ENCODE assay signal across 16 cellular contexts in genomic region chr17:77003699-77004098, GRCh38.
DNase-seq lines count a peak whose midpoint lies in the region; ATAC-seq, FAIRE-seq and TF ChIP-seq lines count a peak whose summit lies in the region.
"Had no signal": no experiment of that assay in that cellular context is flagged by ENCODE, and none has a peak within 500 bp of the region (broad histone marks: within the 10 kb centered on the region; RNA-seq: fewer than 3 reads in every experiment).

No MANE protein-coding gene starts in this region.

- no peak for TF ChIP-seq RAD21 in GM12878 (IDR thresholded peaks at IDR 0.05; ENCODE audit: insufficient read depth, low read depth, low read length)

- no peaks in the 10 kb centered on the region for H3K27me3 ChIP-seq in PC-3 (ENCODE audit: low read length)
- no peaks in the 10 kb centered on the region for H3K27me3 ChIP-seq in GM12878 (replicated peaks in 1 of 2; ENCODE audit: control insufficient read depth in 2 of 2, insufficient read depth in 2 of 2, low read length in 1 of 2)
- H3K27me3 ChIP-seq: BLaER1 had no signal

- H3K36me3 ChIP-seq in PC-3 (ENCODE audit: low read depth, low read length), result no peaks in the 10 kb centered on the region
- no peaks in the 10 kb centered on the region for H3K36me3 ChIP-seq in GM12878 (ENCODE audit: control insufficient read depth in 2 of 2, insufficient read depth in 2 of 2, low read length in 1 of 2)
- H3K36me3 ChIP-seq: BLaER1 had no signal

- BruUV-seq in PC-3 (replicated peaks; lab: Mats Ljungman, UMichigan) (no TSS peak), GM12878 (replicated peaks; lab: Mats Ljungman, UMichigan) (no TSS peak)

- SMC1A ChIA-PET in GM12878 (lab: Charles Lee; ENCODE audit: uncharacterized antibody, unreplicated experiment), result interaction anchor here (1.0 to 1.1 kb wide), 2 partner anchors 9 to 33 kb away, joined by 3 read pairs; no protein-coding TSS in a partner anchor

- RAD21 ChIA-PET in GM12878 (lab: Charles Lee; ENCODE audit: unreplicated experiment), result no interaction called here

- no peak overlapping the region for H3K27ac ChIP-seq in PC-3 (ENCODE audit: low read length)
- H3K27ac ChIP-seq in GM12878 (ENCODE audit: control insufficient read depth, insufficient read depth), result no peak overlapping the region
- H3K27ac ChIP-seq: BLaER1 had no signal

- H3K79me2 ChIP-seq in PC-3 (ENCODE audit: low read length), result no peaks in the 10 kb centered on the region
- H3K79me2 ChIP-seq in GM12878 (ENCODE audit: control insufficient read depth, insufficient read depth, low read length), result no peaks in the 10 kb centered on the region

- in situ Hi-C loops in GM12878 (cut with MboI), result no loop called here

- H2AFZ ChIP-seq in PC-3 (ENCODE audit: low read length) (no peak overlapping the region), GM12878 (ENCODE audit: control insufficient read depth, low read depth, low read length) (no peak overlapping the region)
- H2AFZ ChIP-seq: GM23338 had no signal

- DNase-seq in ELR (ENCODE audit: low read depth) (peak; percentile 66), PC-3 (peak; percentile 29), GM12878 (ENCODE audit: low read depth, low spot score) (no peak), midbrain (lab: John Stamatoyannopoulos, UW) (no peak), A172 (ENCODE audit: low spot score) (no peak), foreskin fibroblast (no peak)
- DNase-seq in stimulated activated CD4-positive, alpha-beta T cell treated with anti-CD3 and anti-CD28 coated beads, Interleukin-1b, Interleukin-23, amount 100 ng/mL, for 48 hours, result no peak
- DNase-seq: CD4-positive, alpha-beta memory T cell; DMS153; DMS79; HCEC 1CT had no signal

- H3K9me3 ChIP-seq in PC-3 (ENCODE audit: low read length) (no peaks in the 10 kb centered on the region), GM12878 (replicated peaks; ENCODE audit: control insufficient read depth, insufficient read depth, low read length) (no peaks in the 10 kb centered on the region; the same call in 2 of the 3 replicates)
- H3K9me3 ChIP-seq: BLaER1 had no signal

- WGBS in GM12878 (ENCODE audit: insufficient coverage, insufficient replicate concordance, low lambda C conversion rate, missing lambda C conversion rate), result 73% methylated on average over 2 of the region's 2 CpGs

- no peak for TF ChIP-seq CTCF in PC-3 (conservative IDR thresholded peaks at IDR 0.05; ENCODE audit: low read depth, low read length)
- no peak for TF ChIP-seq CTCF in GM12878 (IDR thresholded peaks at IDR 0.05 in 2 of 3, conservative IDR thresholded peaks at IDR 0.05 in 1 of 3; ENCODE audit: control insufficient read depth in 2 of 3, extremely low read depth in 1 of 3, insufficient read depth in 1 of 3, low read depth in 3 of 3, low read length in 3 of 3)
- no peak for TF ChIP-seq CTCF in foreskin fibroblast (IDR thresholded peaks at IDR 0.05; ENCODE audit: low read depth, low read length)

- ATAC-seq in PC-3 (no peak), GM12878 (no peak)
- ATAC-seq: GM23338 had no signal

- no peaks in the 10 kb centered on the region for H3K9me2 ChIP-seq in PC-3 (replicated peaks; ENCODE audit: low read length)

- TF ChIP-seq EP300 in GM12878 (IDR thresholded peaks at IDR 0.05; ENCODE audit: borderline replicate concordance in 1 of 2, control insufficient read depth in 1 of 2, low read depth in 2 of 2, low read length in 2 of 2), result no peak

- H3K4me1 ChIP-seq in PC-3 (ENCODE audit: insufficient read depth, low read length), result peaks cover 25% of the 10 kb centered on the region
- peaks cover 5% of the 10 kb centered on the region for H3K4me1 ChIP-seq in GM12878 (ENCODE audit: control insufficient read depth, insufficient read depth, low read length)

- no peak overlapping the region for H3K9ac ChIP-seq in PC-3 (ENCODE audit: low read length)
- H3K9ac ChIP-seq in GM12878 (ENCODE audit: control insufficient read depth, insufficient read depth, low read length), result no peak overlapping the region
- H3K9ac ChIP-seq: BLaER1 had no signal

- no peak for TF ChIP-seq POLR2A in GM12878 (IDR thresholded peaks at IDR 0.05; ENCODE audit: low read depth, low read length)

- no peaks in the 10 kb centered on the region for H3F3A ChIP-seq in PC-3 (ENCODE audit: low read length, unreplicated experiment)

- CTCF ChIA-PET in PC-3 (lab: Charles Lee), result no interaction called here
- CTCF ChIA-PET in GM12878 (lab: Yijun Ruan, JAX), result no interaction called here

- POLR2A ChIA-PET in PC-3 (lab: Charles Lee; ENCODE audit: unreplicated experiment) (no interaction called here), GM12878 (lab: Charles Lee) (interaction anchor here (0.7 kb wide), 1 partner anchor 13 kb away, joined by 3 read pairs; no protein-coding TSS in a partner anchor)

- no peaks in the 10 kb centered on the region for H4K20me1 ChIP-seq in PC-3 (ENCODE audit: low read length)
- H4K20me1 ChIP-seq in GM12878 (ENCODE audit: control insufficient read depth, insufficient read depth), result no peaks in the 10 kb centered on the region
- H4K20me1 ChIP-seq: BLaER1 had no signal

- 0 out of 2 replicates have a peak overlapping the region, but pooled peaks have one; percentile 2 for H3K4me2 ChIP-seq in PC-3 (ENCODE audit: low read length)
- H3K4me2 ChIP-seq in GM12878 (ENCODE audit: control insufficient read depth, insufficient read depth), result no peak overlapping the region
- H3K4me2 ChIP-seq: BLaER1, GM23338 had no signal

- peak; percentile 7 for FAIRE-seq in GM12878 (lab: Jason Lieb, UNC)
- FAIRE-seq: GM12891, GM18507, H54 had no signal

- intact Hi-C loops in PC-3 (cut with micrococcal nuclease), result no loop called here
- intact Hi-C loops in GM12878 (cut with micrococcal nuclease; ENCODE audit: unreplicated experiment), result no loop called here

- H3K4me3 ChIP-seq in PC-3 (ENCODE audit: low read length) (no peak overlapping the region), GM12878 (no peak overlapping the region), foreskin fibroblast (ENCODE audit: low read depth in 1 of 2, low read length in 2 of 2) (no peak overlapping the region)
- H3K4me3 ChIP-seq: BLaER1, GM23338 had no signal

TF ChIP-seq in GM12878, 131 proteins besides CTCF, POLR2A, EP300 and RAD21:
- TF ChIP-seq CEBPB (IDR thresholded peaks at IDR 0.05; ENCODE audit: borderline replicate concordance in 1 of 2, low read depth in 2 of 2, low read length in 2 of 2) (no peak), USF2 (IDR thresholded peaks at IDR 0.05; ENCODE audit: borderline replicate concordance, low read depth, low read length) (no peak), SKIL (IDR thresholded peaks at IDR 0.05; ENCODE audit: low read depth, poor library complexity, severe bottlenecking) (no peak), NFIC (IDR thresholded peaks at IDR 0.05; ENCODE audit: low read depth, low read length) (no peak), JUND (IDR thresholded peaks at IDR 0.05; ENCODE audit: low read depth, low read length) (no peak), HCFC1 (IDR thresholded peaks at IDR 0.05; ENCODE audit: low read length) (no peak), HDGF (IDR thresholded peaks at IDR 0.05) (no peak), BCL3 (IDR thresholded peaks at IDR 0.05; ENCODE audit: borderline replicate concordance, insufficient read depth, low read depth, low read length, poor library complexity, severe bottlenecking) (no peak), BHLHE40 (IDR thresholded peaks at IDR 0.05; ENCODE audit: borderline replicate concordance in 1 of 2, low read depth in 2 of 2, low read length in 1 of 2) (no peak), IRF3 (IDR thresholded peaks at IDR 0.05) (no peak), TBL1XR1 (IDR thresholded peaks at IDR 0.05; ENCODE audit: low read depth, low read length) (no peak), CBX5 (IDR thresholded peaks at IDR 0.05; ENCODE audit: low read depth) (no peak), SIX5 (IDR thresholded peaks at IDR 0.05; ENCODE audit: low read depth, low read length, severe bottlenecking) (no peak)
TF ChIP-seq in GM12878: peak in this region for 0.

Comparison
In these comparisons a context has a peak if more than half of its experiments do, and no peak if none do; other contexts are left out.
1. DNase-seq: peak in ELR (single experiment) and PC-3 (single experiment); none in GM12878 (single experiment), stimulated activated CD4-positive, alpha-beta T cell treated with anti-CD3 and anti-CD28 coated beads, Interleukin-1b, Interleukin-23, amount 100 ng/mL, for 48 hours (single experiment), midbrain (single experiment), A172 (single experiment) and foreskin fibroblast (0 of 2).